Comparison of ENCODE assay signal across 8 cellular contexts in the genomic region with DNA sequence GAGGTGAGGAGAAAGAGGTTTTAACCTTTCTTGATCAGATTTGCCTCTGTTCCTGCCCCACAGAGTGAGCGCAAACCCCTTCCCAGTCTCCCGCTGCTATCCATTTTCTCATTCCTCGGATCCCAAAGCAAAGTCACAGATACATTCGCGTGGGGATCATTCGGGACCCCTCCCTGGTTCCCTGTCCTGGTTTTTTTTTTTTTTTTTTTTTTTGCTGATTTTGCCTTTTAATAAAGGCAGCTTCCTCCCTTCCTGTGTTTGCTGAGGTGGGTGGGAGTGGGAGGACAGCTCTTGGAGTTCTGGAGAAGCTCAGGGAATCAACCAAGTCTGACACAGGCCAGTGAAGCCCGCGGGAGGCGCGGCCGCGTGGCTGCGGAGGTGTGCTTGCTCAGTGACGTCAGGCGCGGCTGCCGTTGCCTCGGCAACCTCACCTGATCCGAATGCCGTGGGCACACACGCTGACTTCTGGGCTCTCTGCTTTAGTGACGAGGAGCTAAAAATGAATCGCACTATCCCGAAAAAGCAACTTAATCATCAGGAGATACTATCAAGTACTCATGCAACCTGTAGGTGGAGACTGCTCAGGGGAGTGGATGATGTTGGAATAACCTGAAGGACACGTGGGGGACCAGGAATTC.
DNase-seq lines count a peak whose midpoint lies in the region; ATAC-seq and TF ChIP-seq lines count a peak whose summit lies in the region.

No MANE protein-coding gene starts in this region.

- no peaks in the 10 kb centered on the region for H3K9me3 Mint-ChIP-seq in CD8-positive, alpha-beta T cell

- H3K4me3 Mint-ChIP-seq in CD8-positive, alpha-beta T cell = peak overlapping the region; percentile 58

- H3K27me3 ChIP-seq in CD8-positive, alpha-beta T cell (ENCODE audit: insufficient read depth, low read length) = no peaks in the 10 kb centered on the region
- peaks cover 0 to 3% (median 0%) of the 10 kb centered on the region in 3 donors for H3K27me3 ChIP-seq in psoas muscle (ENCODE audit: insufficient read depth in 3 of 3, low read length in 2 of 3)

- H3K27ac ChIP-seq in CD8-positive, alpha-beta T cell (ENCODE audit: low read depth, low read length) = no peak overlapping the region
- no peak overlapping the region for H3K27ac ChIP-seq in psoas muscle

- POLR2A ChIA-PET in CD8-positive, alpha-beta T cell (lab: Charles Lee) = interaction anchor here (0.6 kb wide), 1 partner anchor 15 kb away, joined by 3 read pairs; no protein-coding TSS in a partner anchor

- peak; percentile 91 for ATAC-seq in CD8-positive, alpha-beta T cell
- ATAC-seq in esophagus mucosa = peak; percentile 77
- peak; percentile 64 to 85 (median 68) for ATAC-seq in psoas muscle
- ATAC-seq in GM18870 (IDR thresholded peaks at IDR 0.05; ENCODE audit: unreplicated experiment) = no peak
- ATAC-seq in HG02571 (IDR thresholded peaks at IDR 0.05; ENCODE audit: unreplicated experiment) = no peak

- CTCF ChIA-PET in CD8-positive, alpha-beta T cell (lab: Charles Lee) = interaction anchor here (0.9 to 1.3 kb wide), 3 partner anchors 9 to 52 kb away, joined by 3 to 4 read pairs (median 4); no protein-coding TSS in a partner anchor

- peaks cover 25% of the 10 kb centered on the region for H3K4me1 Mint-ChIP-seq in CD8-positive, alpha-beta T cell (ENCODE audit: low read depth)

- H3K36me3 ChIP-seq in CD8-positive, alpha-beta T cell (ENCODE audit: insufficient read depth, low read length) = no peaks in the 10 kb centered on the region
- H3K36me3 ChIP-seq in psoas muscle (ENCODE audit: insufficient read depth in 1 of 2, low read depth in 1 of 2) = no peaks in the 10 kb centered on the region

- peaks cover 3% of the 10 kb centered on the region for H3K4me1 ChIP-seq in CD8-positive, alpha-beta T cell (ENCODE audit: insufficient read depth, low read length)
- peaks cover 6% of the 10 kb centered on the region for H3K4me1 ChIP-seq in psoas muscle

- TF ChIP-seq CTCF in CD8-positive, alpha-beta T cell (IDR thresholded peaks at IDR 0.05) = no peak
- TF ChIP-seq CTCF in psoas muscle (IDR thresholded peaks at IDR 0.05) = no peak

- DNase-seq in CD8-positive, alpha-beta T cell = peak; percentile 54 to 85 (median 70)
- DNase-seq in NCI-H128 (lab: John Stamatoyannopoulos, UW; ENCODE audit: unreplicated experiment) (peak; percentile 38), activated T-cell treated with anti-CD3 and anti-CD28 coated beads for 4 hours (peak; percentile 76), psoas muscle (peak; percentile 18 to 61), NCI-H82 treated with DMSO at 0.1 percent for 48 hours (lab: John Stamatoyannopoulos, UW; ENCODE audit: unreplicated experiment) (no peak)

- H3K4me3 ChIP-seq in CD8-positive, alpha-beta T cell (ENCODE audit: low read depth, low read length) = no peak overlapping the region
- H3K4me3 ChIP-seq in psoas muscle = no peak overlapping the region

- peaks cover 6% of the 10 kb centered on the region for H3K27me3 Mint-ChIP-seq in CD8-positive, alpha-beta T cell (ENCODE audit: low read depth)

- H3K27ac Mint-ChIP-seq in CD8-positive, alpha-beta T cell = peak overlapping the region; percentile 27

- 27 to 39% (median 32%) methylated on average over 25 of the region's 25 CpGs for WGBS in psoas muscle, 3 donors

- H3K9me3 ChIP-seq in CD8-positive, alpha-beta T cell (ENCODE audit: low read length) = no peaks in the 10 kb centered on the region
- no peaks in the 10 kb centered on the region for H3K9me3 ChIP-seq in psoas muscle

- intact Hi-C loops in CD8-positive, alpha-beta T cell (cut with DNase I, micrococcal nuclease) = no loop called here
- intact Hi-C loops in psoas muscle (cut with DNase I) = no loop called here

- no peaks in the 10 kb centered on the region for H3K36me3 Mint-ChIP-seq in CD8-positive, alpha-beta T cell

Comparison
In these comparisons a context has a peak if more than half of its experiments do, and no peak if none do; other contexts are left out.
1. ATAC-seq: peak in CD8-positive, alpha-beta T cell (single experiment), esophagus mucosa (single experiment) and psoas muscle (4 of 4); none in GM18870 (single experiment) and HG02571 (single experiment).